Comparison of ENCODE assay signal across 10 cellular contexts in the genomic region with DNA sequence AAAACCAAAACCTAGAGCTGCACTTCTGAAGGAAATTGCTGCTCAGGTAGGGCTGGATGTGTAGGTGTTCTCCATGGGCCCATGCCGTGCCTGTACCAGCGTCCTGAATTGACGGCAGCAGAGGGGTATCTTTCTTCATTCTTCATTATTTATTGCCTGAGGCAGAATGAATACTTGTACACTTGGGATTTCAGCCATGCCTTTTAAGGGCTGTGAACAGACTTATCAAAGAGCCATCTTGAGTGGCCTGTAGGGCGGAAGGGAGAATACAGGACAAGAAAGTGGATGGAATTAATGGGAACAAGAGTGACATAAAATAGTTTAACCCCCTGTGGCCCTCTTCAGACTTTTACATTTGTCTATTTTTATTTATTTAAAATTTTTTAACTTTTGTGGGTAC.
A peak's percentile ranks its signal among the peaks of the same experiment; 100 is the strongest.
DNase-seq lines count a peak whose midpoint lies in the region; ATAC-seq and TF ChIP-seq lines count a peak whose summit lies in the region.
"Had no signal": no experiment of that assay in that cellular context is flagged by ENCODE, and none has a peak within 500 bp of the region (broad histone marks: within the 10 kb centered on the region; RNA-seq: fewer than 3 reads in every experiment).

No MANE protein-coding gene starts in this region.

- H3K27me3 ChIP-seq in heart left ventricle (no peaks in the 10 kb centered on the region), ascending aorta (no peaks in the 10 kb centered on the region), mesendoderm (ENCODE audit: insufficient read depth, low read length, poor library complexity) (no peaks in the 10 kb centered on the region), upper lobe of right lung (no peaks in the 10 kb centered on the region)

- H2BK120ac ChIP-seq in mesendoderm (ENCODE audit: low read depth, low read length), result no peak overlapping the region

- H3K56ac ChIP-seq in mesendoderm (ENCODE audit: low read length), result peak overlapping the region; percentile 10

- TF ChIP-seq CTCF in heart left ventricle (IDR thresholded peaks at IDR 0.05), result no peak
- TF ChIP-seq CTCF in ascending aorta (IDR thresholded peaks at IDR 0.05), result no peak
- no peak for TF ChIP-seq CTCF in upper lobe of right lung (IDR thresholded peaks at IDR 0.05)

- peaks cover 12 to 100% (median 95%) of the 10 kb centered on the region in 12 donors for H3K4me1 ChIP-seq in heart left ventricle
- H3K4me1 ChIP-seq in ascending aorta, result peaks cover 41 to 81% of the 10 kb centered on the region in 2 donors
- H3K4me1 ChIP-seq in mesendoderm (ENCODE audit: control insufficient read depth, low read depth, low read length), result peaks cover 32% of the 10 kb centered on the region
- peaks cover 93% of the 10 kb centered on the region for H3K4me1 ChIP-seq in upper lobe of right lung
- H3K4me1 ChIP-seq: parathyroid adenoma had no signal

- intact Hi-C loops in heart left ventricle (cut with DNase I) (loop anchor here in 5 of 10 donors (5.0 kb wide), 1 partner anchor 59 kb away; the partner anchor contains the start of gene RASSF3 (in 5 of the 5)), Right ventricle myocardium inferior (cut with DNase I) (no loop called here), ascending aorta (cut with DNase I) (loop anchor here (2.0 kb wide), 1 partner anchor 19 kb away; no protein-coding TSS in a partner anchor), upper lobe of right lung (cut with DNase I) (no loop called here)

- H3K36me3 ChIP-seq in heart left ventricle (no peaks in the 10 kb centered on the region), ascending aorta (no peaks in the 10 kb centered on the region), mesendoderm (ENCODE audit: control insufficient read depth, insufficient read depth, low read length) (no peaks in the 10 kb centered on the region), upper lobe of right lung (no peaks in the 10 kb centered on the region)

- no peak for DNase-seq in heart left ventricle
- no peak for DNase-seq in Right ventricle myocardium inferior (ENCODE audit: missing footprints)
- DNase-seq in ascending aorta (ENCODE audit: low spot score in 2 of 2), result no peak
- no peak for DNase-seq in mesendoderm
- no peak for DNase-seq in upper lobe of right lung
- no peak for DNase-seq in superior temporal gyrus (ENCODE audit: extremely low spot score)
- DNase-seq: NCI-H2029 treated with DMSO at 0.1 percent for 48 hours had no signal

- no peak overlapping the region for H3K9ac ChIP-seq in mesendoderm (ENCODE audit: low read length)
- H3K9ac ChIP-seq: parathyroid adenoma had no signal

- H2BK15ac ChIP-seq in mesendoderm (replicated peaks; ENCODE audit: low read depth), result no peak overlapping the region

- H3K23ac ChIP-seq in mesendoderm (ENCODE audit: low read length), result no peak overlapping the region

- H3K79me1 ChIP-seq in mesendoderm (ENCODE audit: low read length), result peaks cover 18% of the 10 kb centered on the region

- H3K4me3 ChIP-seq in heart left ventricle (no peak overlapping the region), ascending aorta (peak overlapping the region in 1 of 2 donors; percentile 18), mesendoderm (ENCODE audit: low read length) (no peak overlapping the region), upper lobe of right lung (no peak overlapping the region)

- 31 to 45% (median 39%) methylated on average over 4 of the region's 4 CpGs for WGBS in heart left ventricle, 4 donors
- WGBS in mesendoderm (ENCODE audit: extremely low coverage, insufficient coverage, low lambda C conversion rate), result no CpG with 5 or more reads among the region's 4 CpGs

- ATAC-seq in heart left ventricle, result no peak
- ATAC-seq in Right ventricle myocardium inferior, result no peak
- no peak for ATAC-seq in upper lobe of right lung
- ATAC-seq in HG02571 (IDR thresholded peaks at IDR 0.05; ENCODE audit: unreplicated experiment), result no peak
- no peak for ATAC-seq in GM18868 (IDR thresholded peaks at IDR 0.05; ENCODE audit: unreplicated experiment)

- H2BK5ac ChIP-seq in mesendoderm (ENCODE audit: low read length), result no peak overlapping the region

- H4K8ac ChIP-seq in mesendoderm (ENCODE audit: low read depth, low read length), result no peak overlapping the region

- no peak overlapping the region for H2AK5ac ChIP-seq in mesendoderm (ENCODE audit: low read length)

- H3K27ac ChIP-seq in heart left ventricle (peak overlapping the region in 11 of 12 donors; percentile 46 to 89 (median 77)), ascending aorta (peak overlapping the region; percentile 75 to 88), mesendoderm (ENCODE audit: low read depth, low read length) (peak overlapping the region; percentile 95), upper lobe of right lung (peak overlapping the region; percentile 72)
- H3K27ac ChIP-seq: parathyroid adenoma had no signal

- H3K18ac ChIP-seq in mesendoderm (ENCODE audit: low read length), result peak overlapping the region; percentile 45

- H3K79me2 ChIP-seq in mesendoderm (ENCODE audit: control insufficient read depth, insufficient read depth, low read length), result peaks cover 26% of the 10 kb centered on the region

- no peaks in the 10 kb centered on the region for H3K9me3 ChIP-seq in heart left ventricle
- H3K9me3 ChIP-seq in ascending aorta, result no peaks in the 10 kb centered on the region
- no peaks in the 10 kb centered on the region for H3K9me3 ChIP-seq in upper lobe of right lung

- no peak for TF ChIP-seq POLR2A in heart left ventricle (IDR thresholded peaks at IDR 0.05)

- no peak overlapping the region for H4K5ac ChIP-seq in mesendoderm (ENCODE audit: low read length)

- H3K4ac ChIP-seq in mesendoderm (ENCODE audit: low read depth, low read length), result no peak overlapping the region

- H3K4me2 ChIP-seq in mesendoderm (ENCODE audit: low read length), result no peak overlapping the region
